In the genomic region with DNA sequence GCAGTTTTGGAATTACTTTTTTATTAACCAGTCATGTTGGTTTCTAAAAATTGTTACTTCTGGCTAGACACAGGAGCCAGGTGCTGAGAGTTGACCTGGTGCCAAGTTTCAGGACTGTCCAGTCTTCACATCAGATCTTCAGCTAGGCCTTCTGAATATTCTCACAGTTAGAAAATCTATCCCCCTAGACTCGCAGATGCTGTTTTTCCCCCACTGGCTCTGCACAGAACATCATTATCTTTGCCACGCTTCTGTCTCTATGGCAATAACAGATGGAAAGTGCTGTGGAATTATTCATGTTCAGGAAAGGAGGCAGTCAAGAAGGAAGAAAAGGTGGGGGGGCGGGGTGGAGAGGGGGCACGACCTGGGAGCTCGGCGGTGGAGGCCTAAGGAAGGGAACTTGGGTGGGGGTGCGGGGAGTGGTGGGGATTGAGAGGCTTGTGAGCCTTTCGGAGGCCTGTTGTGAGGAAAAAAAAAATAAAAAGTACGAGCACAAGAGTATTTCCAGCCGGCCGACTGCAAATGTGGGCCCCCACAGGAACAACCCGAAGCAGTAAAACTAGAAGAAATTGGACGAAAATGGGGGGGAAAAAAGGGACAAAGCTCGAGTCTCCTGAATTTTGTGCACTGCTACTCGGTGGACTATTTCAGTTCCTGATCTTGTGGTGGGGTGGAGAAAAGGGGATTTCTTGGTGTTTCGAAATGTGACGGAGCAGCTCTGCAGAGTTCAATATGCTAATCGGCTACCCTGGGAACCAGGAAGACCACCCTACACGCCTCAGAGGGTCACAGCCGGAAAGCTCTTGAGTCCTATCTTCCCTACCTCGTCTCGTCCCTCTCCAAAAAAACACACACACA, we compare ENCODE assay signal across 8 cellular contexts. TPM values are rescaled to one million over a fixed set of nuclear protein-coding genes. Genes with fewer than 3 reads are reported as not detected.
DNase-seq lines count a peak whose midpoint lies in the region; ATAC-seq, FAIRE-seq and TF ChIP-seq lines count a peak whose summit lies in the region.

No MANE protein-coding gene starts in this region.

- no peaks in the 10 kb centered on the region for H3K9me3 ChIP-seq in OCI-LY1 (ENCODE audit: low read length)

- peaks cover 26% of the 10 kb centered on the region for H3F3A ChIP-seq in OCI-LY1 (ENCODE audit: insufficient read depth, low read length)

- in situ Hi-C loops in Caki2 (cut with HindIII; ENCODE audit: low pct_unique_long_range_greater_than_20kb, low sequenced_read_pairs), result no loop called here

- H3K4me3 ChIP-seq in OCI-LY1 (ENCODE audit: low read depth, low read length, poor library complexity, severe bottlenecking) (peak overlapping the region; percentile 65), bronchial epithelial cell (ENCODE audit: low read depth, low read length) (peak overlapping the region; percentile 88)

- no peak overlapping the region; the same call in 1 of the 2 replicates for H2AFZ ChIP-seq in OCI-LY1 (ENCODE audit: low read length)

- peaks cover 65% of the 10 kb centered on the region for H3K4me1 ChIP-seq in OCI-LY1 (ENCODE audit: insufficient read depth, low read length, severe bottlenecking)

- peak overlapping the region; percentile 80 for H3K4me2 ChIP-seq in OCI-LY1 (ENCODE audit: low read length)

- peak; percentile 76 for DNase-seq in Caki2 (ENCODE audit: low read depth)
- DNase-seq in bronchial epithelial cell (ENCODE audit: low read depth), result peak; percentile 59
- DNase-seq in stimulated activated naive CD8-positive, alpha-beta T cell treated with anti-CD3 and anti-CD28 coated beads, Interleukin-15, Interleukin-2, amounts not matched to agents 100 U/mL and 50 U/mL, for 24 hours, result peak; percentile 46
- no peak for DNase-seq in stimulated activated CD4-positive, alpha-beta T cell treated with anti-CD3 and anti-CD28 coated beads, Interleukin-4, amount 100 ng/mL, for 4 hours

- H3K27me3 ChIP-seq in OCI-LY1 (ENCODE audit: insufficient read depth, low read length), result no peaks in the 10 kb centered on the region
- no peaks in the 10 kb centered on the region for H3K27me3 ChIP-seq in bronchial epithelial cell (ENCODE audit: control insufficient read depth, insufficient read depth, low read length)
- no peaks in the 10 kb centered on the region for H3K27me3 ChIP-seq in layer of hippocampus (ENCODE audit: control insufficient read depth, insufficient read depth, low read length)

- H4K20me1 ChIP-seq in OCI-LY1 (ENCODE audit: insufficient read depth, low read length), result no peaks in the 10 kb centered on the region

- peak overlapping the region; percentile 89 for H3K9ac ChIP-seq in OCI-LY1 (ENCODE audit: low read length)

- H3K9me2 ChIP-seq in OCI-LY1 (ENCODE audit: low read depth, low read length), result no peaks in the 10 kb centered on the region

- FAIRE-seq in bronchial epithelial cell (lab: Jason Lieb, UNC), result no peak

- H3K79me2 ChIP-seq in OCI-LY1 (ENCODE audit: insufficient read depth, low read length), result peaks cover 27% of the 10 kb centered on the region

- TF ChIP-seq CTCF in OCI-LY1 (IDR thresholded peaks at IDR 0.05; ENCODE audit: low read length) (no peak), bronchial epithelial cell (IDR thresholded peaks at IDR 0.05; ENCODE audit: insufficient read depth, low read length, severe bottlenecking) (no peak)

- peak overlapping the region; percentile 97 for H3K27ac ChIP-seq in OCI-LY1 (ENCODE audit: low read depth, low read length, poor library complexity, severe bottlenecking)
- H3K27ac ChIP-seq in layer of hippocampus (ENCODE audit: low read depth, low read length), result peak overlapping the region; percentile 78

- ATAC-seq in GM19395 (IDR thresholded peaks at IDR 0.05; ENCODE audit: unreplicated experiment), result peak; percentile 29
- peak; percentile 20 for ATAC-seq in HG03457 (IDR thresholded peaks at IDR 0.05; ENCODE audit: unreplicated experiment)
- ATAC-seq in stimulated activated naive CD8-positive, alpha-beta T cell treated with anti-CD3 and anti-CD28 coated beads, Interleukin-15, Interleukin-2, amounts not matched to agents 100 U/mL and 50 U/mL, for 24 hours, result no peak

- H3K36me3 ChIP-seq in OCI-LY1 (ENCODE audit: insufficient read depth, low read length) (peaks cover 14% of the 10 kb centered on the region), bronchial epithelial cell (ENCODE audit: control insufficient read depth, insufficient read depth, low read length) (no peaks in the 10 kb centered on the region)

RNA-seq across cellular contexts. Expression of gene SKIL, which starts 1.5 kb away (rescaled TPM):
- 33.2 and 55.8 TPM in 2 replicates for total RNA-seq in Caki2 (2014; rRNA removed; shearing (Covaris generic); ENCODE audit: low replicate concordance)
- 40.8 and 41.9 TPM in 2 replicates for total RNA-seq in bronchial epithelial cell

Comparison
In these comparisons a context has a peak if more than half of its experiments do, and no peak if none do; other contexts are left out.
1. DNase-seq: peak in Caki2 (single experiment), bronchial epithelial cell (single experiment) and stimulated activated naive CD8-positive, alpha-beta T cell treated with anti-CD3 and anti-CD28 coated beads, Interleukin-15, Interleukin-2, amounts not matched to agents 100 U/mL and 50 U/mL, for 24 hours (single experiment); none in stimulated activated CD4-positive, alpha-beta T cell treated with anti-CD3 and anti-CD28 coated beads, Interleukin-4, amount 100 ng/mL, for 4 hours (0 of 2).